In the genomic region with DNA sequence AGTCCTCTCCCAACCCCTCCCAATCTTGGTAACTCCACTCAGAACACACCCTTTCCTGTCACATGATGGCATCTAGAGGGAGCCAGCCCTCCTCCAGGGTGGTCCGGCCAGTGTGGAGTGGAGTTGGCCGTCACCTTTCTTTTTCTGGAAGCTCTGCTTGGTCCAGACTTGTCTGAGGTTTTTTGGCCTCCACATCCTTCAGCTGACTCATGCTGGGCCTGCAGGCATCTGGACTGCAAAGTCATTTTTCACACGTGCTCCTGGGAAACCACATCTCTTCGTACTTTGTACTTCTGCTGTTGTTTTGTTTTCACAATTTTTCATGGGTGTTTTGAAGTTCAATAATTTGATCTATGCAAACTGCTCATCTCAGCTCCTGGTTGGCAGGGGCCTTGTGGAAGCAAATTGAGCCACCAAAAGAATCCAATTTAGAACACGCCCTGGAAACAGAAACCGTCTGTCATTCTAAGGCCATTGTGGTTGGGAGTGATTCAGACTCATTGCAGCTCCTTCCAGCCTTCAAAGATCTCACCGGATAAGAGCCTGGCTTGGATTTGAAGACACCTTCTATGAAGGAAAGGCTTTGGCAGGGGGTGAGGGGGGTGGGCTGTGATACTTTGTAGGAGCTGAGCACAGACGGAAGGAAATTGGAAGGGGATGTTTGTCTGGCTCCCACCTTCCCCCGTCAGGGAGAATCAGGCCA, we compare ENCODE assay signal across 9 cellular contexts. TPM values are rescaled to one million over a fixed set of nuclear protein-coding genes. Genes with fewer than 3 reads are reported as not detected.
DNase-seq lines count a peak whose midpoint lies in the region; ATAC-seq and FAIRE-seq lines count a peak whose summit lies in the region.
"Had no signal": no experiment of that assay in that cellular context is flagged by ENCODE, and none has a peak within 500 bp of the region (broad histone marks: within the 10 kb centered on the region; RNA-seq: fewer than 3 reads in every experiment).

No MANE protein-coding gene starts in this region.

- no peaks in the 10 kb centered on the region for H3K9me3 Mint-ChIP-seq in activated T-cell treated with anti-CD3 and anti-CD28 coated beads, Interleukin-2, amount 50 U/mL, for 24 hours
- H3K9me3 Mint-ChIP-seq in activated T-cell treated with anti-CD3 and anti-CD28 coated beads, Interleukin-2, amount 50 U/mL, for 4 hours = no peaks in the 10 kb centered on the region

- FAIRE-seq in urothelium cell line (lab: Jason Lieb, UNC) = peak; percentile 65

- peak overlapping the region; percentile 58 for H3K27ac Mint-ChIP-seq in activated T-cell treated with anti-CD3 and anti-CD28 coated beads, Interleukin-2, amount 50 U/mL, for 24 hours

- no peaks in the 10 kb centered on the region for H3K9me3 ChIP-seq in adipocyte (ENCODE audit: control insufficient read depth, low read length)

- no peak overlapping the region for H3K9ac ChIP-seq in adipocyte (ENCODE audit: low read length)

- ATAC-seq in activated T-cell treated with anti-CD3 and anti-CD28 coated beads, Interleukin-2, amount 50 U/mL, for 4 hours = no peak
- no peak for ATAC-seq in GM21717 (IDR thresholded peaks at IDR 0.05; ENCODE audit: unreplicated experiment)

- no peaks in the 10 kb centered on the region for H3K27me3 ChIP-seq in adipocyte (replicated peaks; ENCODE audit: control insufficient read depth, insufficient read depth, low read length)

- H3K4me1 Mint-ChIP-seq in activated T-cell treated with anti-CD3 and anti-CD28 coated beads, Interleukin-2, amount 50 U/mL, for 24 hours (ENCODE audit: low read depth) = peaks cover 6% of the 10 kb centered on the region
- H3K4me1 Mint-ChIP-seq in activated T-cell treated with anti-CD3 and anti-CD28 coated beads, Interleukin-2, amount 50 U/mL, for 4 hours (ENCODE audit: low read depth) = peaks cover 7% of the 10 kb centered on the region

- H3K4me3 ChIP-seq in adipocyte (ENCODE audit: low read length) = peak overlapping the region; percentile 15

- peaks cover 14% of the 10 kb centered on the region for H3K4me1 ChIP-seq in adipocyte (ENCODE audit: control insufficient read depth, insufficient read depth, low read length)

- H3K4me3 Mint-ChIP-seq in activated T-cell treated with anti-CD3 and anti-CD28 coated beads, Interleukin-2, amount 50 U/mL, for 24 hours = no peak overlapping the region
- H3K4me3 Mint-ChIP-seq in activated T-cell treated with anti-CD3 and anti-CD28 coated beads, Interleukin-2, amount 50 U/mL, for 4 hours = no peak overlapping the region

- no peaks in the 10 kb centered on the region for H3K36me3 Mint-ChIP-seq in activated T-cell treated with anti-CD3 and anti-CD28 coated beads, Interleukin-2, amount 50 U/mL, for 24 hours (ENCODE audit: low read depth)
- no peaks in the 10 kb centered on the region for H3K36me3 Mint-ChIP-seq in activated T-cell treated with anti-CD3 and anti-CD28 coated beads, Interleukin-2, amount 50 U/mL, for 4 hours (ENCODE audit: insufficient read depth)

- no peaks in the 10 kb centered on the region for H3K27me3 Mint-ChIP-seq in activated T-cell treated with anti-CD3 and anti-CD28 coated beads, Interleukin-2, amount 50 U/mL, for 24 hours
- no peaks in the 10 kb centered on the region for H3K27me3 Mint-ChIP-seq in activated T-cell treated with anti-CD3 and anti-CD28 coated beads, Interleukin-2, amount 50 U/mL, for 4 hours (ENCODE audit: low read depth)

- in situ Hi-C loops in ACHN (cut with HindIII; ENCODE audit: low pct_ligation_motif_present, low pct_unique_long_range_greater_than_20kb, low sequenced_read_pairs) = no loop called here

- no peaks in the 10 kb centered on the region for H3K36me3 ChIP-seq in adipocyte (ENCODE audit: control insufficient read depth, insufficient read depth, low read length, severe bottlenecking)

- DNase-seq in activated T-cell treated with anti-CD3 and anti-CD28 coated beads, Interleukin-2, amount 50 U/mL, for 24 hours = no peak
- no peak for DNase-seq in activated T-cell treated with anti-CD3 and anti-CD28 coated beads, Interleukin-2, amount 50 U/mL, for 4 hours
- DNase-seq in adipocyte (ENCODE audit: low read depth) (peak; percentile 92), iris pigment epithelial cell (ENCODE audit: low read depth) (peak; percentile 98), urothelium cell line (ENCODE audit: low spot score) (peak; percentile 90), ACHN (no peak), NCI-H2107 treated with DMSO at 0.1 percent for 48 hours (lab: John Stamatoyannopoulos, UW; ENCODE audit: unreplicated experiment) (no peak)
- DNase-seq: NCI-H2107 had no signal

RNA-seq across cellular contexts. Expression of a gene that starts 42.4 kb away (rescaled TPM):
- 10 to 100 TPM; 14.2 to 17.9 (median 15.2) TPM for total RNA-seq in activated T-cell treated with anti-CD3 and anti-CD28 coated beads, Interleukin-2, amount 50 U/mL, for 4 hours

Comparison
In these comparisons a context has a peak if more than half of its experiments do, and no peak if none do; other contexts are left out.
1. DNase-seq: peak in adipocyte (single experiment), iris pigment epithelial cell (single experiment) and urothelium cell line (single experiment); none in activated T-cell treated with anti-CD3 and anti-CD28 coated beads, Interleukin-2, amount 50 U/mL, for 24 hours (single experiment), activated T-cell treated with anti-CD3 and anti-CD28 coated beads, Interleukin-2, amount 50 U/mL, for 4 hours (single experiment), ACHN (single experiment) and NCI-H2107 treated with DMSO at 0.1 percent for 48 hours (single experiment).